Comparison of ENCODE assay signal across 8 cellular contexts in genomic region chr9:99368341-99369326, GRCh38.
DNase-seq lines count a peak whose midpoint lies in the region; ATAC-seq and TF ChIP-seq lines count a peak whose summit lies in the region.

No MANE protein-coding gene starts in this region.

- no peaks in the 10 kb centered on the region for H4K20me1 ChIP-seq in mammary epithelial cell (ENCODE audit: insufficient read depth, low read length)

- peaks cover 7% of the 10 kb centered on the region for H3K4me1 ChIP-seq in mammary epithelial cell (ENCODE audit: insufficient read depth, low read length)
- peaks cover 0 to 14% (median 9%) of the 10 kb centered on the region in 6 donors for H3K4me1 ChIP-seq in spleen

- intact Hi-C loops in mammary epithelial cell (cut with micrococcal nuclease) = no loop called here
- intact Hi-C loops in spleen (cut with DNase I; ENCODE audit: low total_unique reads) = no loop called here

- in situ Hi-C loops in mammary epithelial cell (cut with MboI; ENCODE audit: low sequenced_read_pairs in 2 of 2) = no loop called here

- no TSS peak for BruUV-seq in mammary epithelial cell (replicated peaks; lab: Mats Ljungman, UMichigan)

- H3K79me2 ChIP-seq in mammary epithelial cell (ENCODE audit: insufficient read depth, low read length) = no peaks in the 10 kb centered on the region

- no peak for DNase-seq in AG04450 (ENCODE audit: low read depth, low spot score)
- DNase-seq in M059J (ENCODE audit: low read depth) = peak; percentile 79
- peak; percentile 19 for DNase-seq in mammary epithelial cell
- DNase-seq in islet precursor cell = peak; percentile 68
- DNase-seq in spleen = no peak
- DNase-seq in SHP77 (lab: John Stamatoyannopoulos, UW) = no peak
- DNase-seq in activated CD8-positive, alpha-beta memory T cell treated with anti-CD3 and anti-CD28 coated beads, Interleukin-2, amount 50 U/mL, for 48 hours = no peak

- H3K27ac ChIP-seq in AG04450 (ENCODE audit: low read depth, low read length) = peak overlapping the region; percentile 47
- H3K27ac ChIP-seq in mammary epithelial cell (ENCODE audit: insufficient read depth, low read depth, low read length) = no peak overlapping the region
- peak overlapping the region in 2 of 8 donors; percentile 35 to 38 for H3K27ac ChIP-seq in spleen

- H3K27me3 ChIP-seq in AG04450 (ENCODE audit: control insufficient read depth, insufficient read depth, low read length) = peaks cover 12% of the 10 kb centered on the region
- H3K27me3 ChIP-seq in mammary epithelial cell (ENCODE audit: insufficient read depth, low read length) = peaks cover 2% of the 10 kb centered on the region
- H3K27me3 ChIP-seq in spleen (replicated peaks in 1 of 7) = peaks cover 0 to 33% (median 0%) of the 10 kb centered on the region in 7 donors

- H3K4me2 ChIP-seq in mammary epithelial cell (ENCODE audit: insufficient read depth, low read depth, low read length) = peak overlapping the region; percentile 53

- POLR2A ChIA-PET in AG04450 (lab: Yijun Ruan, JAX) = no interaction called here

- no peak for TF ChIP-seq POLR2A in spleen (IDR thresholded peaks at IDR 0.05)

- no peaks in the 10 kb centered on the region; the same call in 1 of the 2 replicates for H3K9me3 ChIP-seq in AG04450 (ENCODE audit: control insufficient read depth, insufficient read depth, low read length)
- H3K9me3 ChIP-seq in mammary epithelial cell (replicated peaks; ENCODE audit: insufficient read depth, low read length) = no peaks in the 10 kb centered on the region
- H3K9me3 ChIP-seq in spleen = no peaks in the 10 kb centered on the region

- TF ChIP-seq CTCF in AG04450 (IDR thresholded peaks at IDR 0.05; ENCODE audit: low read depth, low read length) = no peak
- TF ChIP-seq CTCF in mammary epithelial cell (conservative IDR thresholded peaks at IDR 0.05 in 1 of 2, IDR thresholded peaks at IDR 0.05 in 1 of 2; ENCODE audit: extremely low read depth in 1 of 2, insufficient read depth in 1 of 2, low read depth in 1 of 2, low read length in 2 of 2) = no peak
- TF ChIP-seq CTCF in spleen (IDR thresholded peaks at IDR 0.05 in 8 of 11, conservative IDR thresholded peaks at IDR 0.05 in 3 of 11) = no peak

- no peak overlapping the region for H3K9ac ChIP-seq in mammary epithelial cell (ENCODE audit: insufficient read depth, low read length)

- CTCF ChIA-PET in AG04450 (lab: Charles Lee) = interaction anchor here (1.3 kb wide), 1 partner anchor 184 kb away, joined by 3 read pairs; no protein-coding TSS in a partner anchor
- CTCF ChIA-PET in mammary epithelial cell (lab: Charles Lee; ENCODE audit: low non-redundant PET) = no interaction called here

- H3K4me3 ChIP-seq in AG04450 (ENCODE audit: low read depth, low read length) = peak overlapping the region; percentile 53
- H3K4me3 ChIP-seq in mammary epithelial cell (replicated peaks in 1 of 3; ENCODE audit: insufficient read depth in 1 of 3, low read depth in 2 of 3, low read length in 3 of 3) = no peak overlapping the region
- peak overlapping the region in 6 of 8 donors; percentile 15 to 57 (median 29) for H3K4me3 ChIP-seq in spleen

- dilution Hi-C loops in mammary epithelial cell (cut with HindIII; ENCODE audit: low sequenced_read_pairs) = no loop called here

- ATAC-seq in GM19023 (IDR thresholded peaks at IDR 0.05; ENCODE audit: unreplicated experiment) = peak; percentile 49

- peak overlapping the region; percentile 64 for H2AFZ ChIP-seq in mammary epithelial cell (ENCODE audit: low read depth, low read length)

- WGBS in mammary epithelial cell (ENCODE audit: low coverage, missing lambda C conversion rate) = 26% methylated on average over 23 of the region's 31 CpGs
- WGBS in spleen, 5 donors = 10 to 14% (median 10%) methylated on average over 31 of the region's 31 CpGs

- no peaks in the 10 kb centered on the region for H3K36me3 ChIP-seq in mammary epithelial cell (ENCODE audit: insufficient read depth, low read length)
- H3K36me3 ChIP-seq in spleen = no peaks in the 10 kb centered on the region

Comparison
In these comparisons a context has a peak if more than half of its experiments do, and no peak if none do; other contexts are left out.
1. DNase-seq: peak in M059J (single experiment), mammary epithelial cell (single experiment) and islet precursor cell (single experiment); none in AG04450 (single experiment), spleen (single experiment), SHP77 (0 of 2) and activated CD8-positive, alpha-beta memory T cell treated with anti-CD3 and anti-CD28 coated beads, Interleukin-2, amount 50 U/mL, for 48 hours (single experiment).
2. H3K4me3 ChIP-seq: peak in AG04450 (single experiment) and spleen (6 of 8); none in mammary epithelial cell (0 of 3).